In the genomic region with DNA sequence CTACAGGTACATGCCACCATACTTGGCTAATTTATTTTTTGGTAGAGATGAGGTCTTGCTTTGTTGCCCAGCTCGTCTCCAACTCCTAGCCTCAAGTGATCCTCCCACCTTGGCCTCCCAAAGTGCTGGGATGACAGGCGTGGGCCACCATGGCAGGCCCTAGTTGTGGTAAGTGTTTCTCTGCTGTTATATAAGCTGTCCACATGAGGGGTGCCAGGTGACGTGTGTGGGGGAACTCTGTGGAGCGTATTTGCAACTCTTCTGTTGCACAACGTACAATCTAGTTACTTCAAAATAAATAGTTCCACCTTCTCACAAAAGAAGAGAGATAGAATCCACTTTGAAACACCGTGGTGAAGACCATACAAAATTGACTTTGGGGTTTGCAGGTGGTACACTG, we compare ENCODE assay signal across 19 cellular contexts.
DNase-seq lines count a peak whose midpoint lies in the region; ATAC-seq and TF ChIP-seq lines count a peak whose summit lies in the region.
"Had no signal": no experiment of that assay in that cellular context is flagged by ENCODE, and none has a peak within 500 bp of the region (broad histone marks: within the 10 kb centered on the region; RNA-seq: fewer than 3 reads in every experiment).

No MANE protein-coding gene starts in this region.

- H3K36me3 ChIP-seq in OCI-LY1 (ENCODE audit: insufficient read depth, low read length) (no peaks in the 10 kb centered on the region), fibroblast of lung (ENCODE audit: control insufficient read depth, insufficient read depth, low read length) (peaks cover 3% of the 10 kb centered on the region), mucosa of descending colon (ENCODE audit: low read depth) (no peaks in the 10 kb centered on the region)

- H3F3A ChIP-seq in OCI-LY1 (ENCODE audit: insufficient read depth, low read length) = no peaks in the 10 kb centered on the region

- H3K4me1 ChIP-seq in OCI-LY1 (ENCODE audit: insufficient read depth, low read length, severe bottlenecking) (peaks cover 20% of the 10 kb centered on the region), fibroblast of lung (ENCODE audit: control insufficient read depth, extremely low read depth, insufficient read depth, low read length) (peaks cover 12% of the 10 kb centered on the region), mucosa of descending colon (ENCODE audit: low read depth) (no peaks in the 10 kb centered on the region)

- H4K20me1 ChIP-seq in OCI-LY1 (ENCODE audit: insufficient read depth, low read length) (no peaks in the 10 kb centered on the region), fibroblast of lung (ENCODE audit: control insufficient read depth, extremely low read depth, insufficient read depth, low read length) (no peaks in the 10 kb centered on the region)

- H3K27ac Mint-ChIP-seq in CD14-positive monocyte = peak overlapping the region in 5 of 7 donors; percentile 17 to 73 (median 51)
- H3K27ac Mint-ChIP-seq: activated CD4-positive, alpha-beta memory T cell treated with anti-CD3 and anti-CD28 coated beads, Interleukin-2, amount 10 ng/mL, durations not matched to agents 7 days and 5 days; activated T-cell treated with anti-CD3 and anti-CD28 coated beads, Interleukin-2, amount 50 U/mL, for 72 hours; stimulated activated naive CD8-positive, alpha-beta T cell treated with anti-CD3 and anti-CD28 coated beads, Interleukin-15, amount 100 ng/mL, for 72 hours had no signal

- H3K4me3 ChIP-seq in OCI-LY1 (ENCODE audit: low read depth, low read length, poor library complexity, severe bottlenecking) (no peak overlapping the region), fibroblast of lung (replicated peaks in 1 of 4; ENCODE audit: control extremely low read depth in 1 of 4, insufficient read depth in 1 of 4, low read depth in 3 of 4, low read length in 4 of 4) (no peak overlapping the region), skin epidermis (no peak overlapping the region), mucosa of descending colon (no peak overlapping the region)

- no peaks in the 10 kb centered on the region for H3K9me3 Mint-ChIP-seq in CD14-positive monocyte
- H3K9me3 Mint-ChIP-seq: activated CD4-positive, alpha-beta memory T cell treated with anti-CD3 and anti-CD28 coated beads, Interleukin-2, amount 10 ng/mL, durations not matched to agents 7 days and 5 days; activated T-cell treated with anti-CD3 and anti-CD28 coated beads, Interleukin-2, amount 50 U/mL, for 72 hours; naive thymus-derived CD8-positive, alpha-beta T cell; stimulated activated naive CD8-positive, alpha-beta T cell treated with anti-CD3 and anti-CD28 coated beads, Interleukin-15, amount 100 ng/mL, for 72 hours had no signal

- H3K4me3 Mint-ChIP-seq in CD14-positive monocyte = no peak overlapping the region
- H3K4me3 Mint-ChIP-seq: activated CD4-positive, alpha-beta memory T cell treated with anti-CD3 and anti-CD28 coated beads, Interleukin-2, amount 10 ng/mL, durations not matched to agents 7 days and 5 days; activated T-cell treated with anti-CD3 and anti-CD28 coated beads, Interleukin-2, amount 50 U/mL, for 72 hours; naive thymus-derived CD8-positive, alpha-beta T cell; stimulated activated naive CD8-positive, alpha-beta T cell treated with anti-CD3 and anti-CD28 coated beads, Interleukin-15, amount 100 ng/mL, for 72 hours had no signal

- peaks cover 62% of the 10 kb centered on the region in 2 donors for H3K36me3 Mint-ChIP-seq in CD14-positive monocyte

- no peak overlapping the region for H3K4me2 ChIP-seq in OCI-LY1 (ENCODE audit: low read length)
- H3K4me2 ChIP-seq in fibroblast of lung (ENCODE audit: extremely low read depth, insufficient read depth, low read length) = no peak overlapping the region

- TF ChIP-seq CTCF in CD14-positive monocyte (IDR thresholded peaks at IDR 0.05) = no peak
- TF ChIP-seq CTCF in OCI-LY1 (IDR thresholded peaks at IDR 0.05; ENCODE audit: low read length) = no peak
- TF ChIP-seq CTCF in fibroblast of lung (conservative IDR thresholded peaks at IDR 0.05 in 1 of 2, IDR thresholded peaks at IDR 0.05 in 1 of 2; ENCODE audit: low read depth in 1 of 2, low read length in 2 of 2) = no peak
- no peak for TF ChIP-seq CTCF in mucosa of descending colon (IDR thresholded peaks at IDR 0.05)

- H3K9me2 ChIP-seq in OCI-LY1 (ENCODE audit: low read depth, low read length) = no peaks in the 10 kb centered on the region

- intact Hi-C loops in CD14-positive monocyte (cut with micrococcal nuclease) = loop anchor here in 1 of 2 donors (5.0 kb wide), 1 partner anchor 40 kb away; no protein-coding TSS in a partner anchor
- intact Hi-C loops in mucosa of descending colon (cut with DNase I, micrococcal nuclease) = no loop called here

- H3K79me2 ChIP-seq in OCI-LY1 (ENCODE audit: insufficient read depth, low read length) (no peaks in the 10 kb centered on the region), fibroblast of lung (ENCODE audit: control insufficient read depth, insufficient read depth, low read length) (no peaks in the 10 kb centered on the region)

- no peak for ATAC-seq in mucosa of descending colon
- ATAC-seq: activated T-cell treated with anti-CD3 and anti-CD28 coated beads, Interleukin-2, amount 50 U/mL, for 72 hours; naive thymus-derived CD8-positive, alpha-beta T cell; stimulated activated naive CD8-positive, alpha-beta T cell treated with anti-CD3 and anti-CD28 coated beads, Interleukin-15, amount 100 ng/mL, for 72 hours had no signal

- H3K27me3 Mint-ChIP-seq in CD14-positive monocyte (ENCODE audit: low read depth in 3 of 3) = no peaks in the 10 kb centered on the region
- H3K27me3 Mint-ChIP-seq: activated CD4-positive, alpha-beta memory T cell treated with anti-CD3 and anti-CD28 coated beads, Interleukin-2, amount 10 ng/mL, durations not matched to agents 7 days and 5 days; naive thymus-derived CD8-positive, alpha-beta T cell; stimulated activated naive CD8-positive, alpha-beta T cell treated with anti-CD3 and anti-CD28 coated beads, Interleukin-15, amount 100 ng/mL, for 72 hours had no signal

- H3K27me3 ChIP-seq in OCI-LY1 (ENCODE audit: insufficient read depth, low read length) (no peaks in the 10 kb centered on the region), fibroblast of lung (ENCODE audit: control insufficient read depth, insufficient read depth, low read length) (no peaks in the 10 kb centered on the region)
- H3K27me3 ChIP-seq: BE2C had no signal

- no peak overlapping the region; the same call in 1 of the 2 replicates for H3K9ac ChIP-seq in OCI-LY1 (ENCODE audit: low read length)
- no peak overlapping the region for H3K9ac ChIP-seq in fibroblast of lung (ENCODE audit: insufficient read depth, low read length)

- H3K9me3 ChIP-seq in OCI-LY1 (ENCODE audit: low read length) (no peaks in the 10 kb centered on the region), fibroblast of lung (ENCODE audit: control insufficient read depth, insufficient read depth, low read depth, low read length) (no peaks in the 10 kb centered on the region), mucosa of descending colon (no peaks in the 10 kb centered on the region)
- H3K9me3 ChIP-seq: BE2C had no signal

- peak overlapping the region; percentile 59 for H3K27ac ChIP-seq in OCI-LY1 (ENCODE audit: low read depth, low read length, poor library complexity, severe bottlenecking)
- peak overlapping the region; percentile 93 for H3K27ac ChIP-seq in fibroblast of lung (ENCODE audit: insufficient read depth, low read length)
- H3K27ac ChIP-seq in skin epidermis = peak overlapping the region in 12 of 21 experiments; percentile 28 to 82 (median 54)

- H2AFZ ChIP-seq in OCI-LY1 (ENCODE audit: low read length) = no peak overlapping the region
- H2AFZ ChIP-seq in fibroblast of lung (ENCODE audit: low read length) = no peak overlapping the region

- DNase-seq in CD14-positive monocyte (ENCODE audit: low spot score) (no peak), fibroblast of lung (ENCODE audit: low read depth in 2 of 2) (no peak), NCI-H146 (lab: John Stamatoyannopoulos, UW) (no peak), HK-2 (ENCODE audit: unreplicated experiment) (no peak), mucosa of descending colon (no peak)
- DNase-seq: activated CD4-positive, alpha-beta memory T cell treated with anti-CD3 and anti-CD28 coated beads, Interleukin-2, amount 10 ng/mL, durations not matched to agents 7 days and 5 days; activated T-cell treated with anti-CD3 and anti-CD28 coated beads, Interleukin-2, amount 50 U/mL, for 72 hours; BE2C; central memory CD4-positive, alpha-beta T cell; effector CD8-positive, alpha-beta T cell; GF-D8; naive thymus-derived CD8-positive, alpha-beta T cell; NCI-H1930; NCI-H345; retina; stimulated activated CD4-positive, alpha-beta T cell treated with anti-CD3 and anti-CD28 coated beads, Interleukin-1b, Interleukin-23, amount 100 ng/mL, for 48 hours; stimulated activated naive CD8-positive, alpha-beta T cell treated with anti-CD3 and anti-CD28 coated beads, Interleukin-15, amount 100 ng/mL, for 72 hours had no signal

- H3K4me1 Mint-ChIP-seq in CD14-positive monocyte = peaks cover 3% of the 10 kb centered on the region
